ENCODE assay signal across 8 cellular contexts in genomic region chr13:98570929-98571372, GRCh38. TPM values are rescaled to one million over a fixed set of nuclear protein-coding genes. Genes with fewer than 3 reads are reported as not detected.
A peak's percentile ranks its signal among the peaks of the same experiment; 100 is the strongest.
DNase-seq lines count a peak whose midpoint lies in the region; ATAC-seq and TF ChIP-seq lines count a peak whose summit lies in the region.

No MANE protein-coding gene starts in this region.

- H3K4me1 ChIP-seq in endocrine pancreas (ENCODE audit: control insufficient read depth, insufficient read depth, low read length): peaks cover 17% of the 10 kb centered on the region
- peaks cover 58 to 74% of the 10 kb centered on the region in 2 experiments for H3K4me1 ChIP-seq in neutrophil (ENCODE audit: control insufficient read depth in 1 of 2, insufficient read depth in 1 of 2, low read depth in 1 of 2, low read length in 1 of 2)

- no TSS peak for BruUV-seq in Calu3 (replicated peaks; lab: Mats Ljungman, UMichigan)

- no peaks in the 10 kb centered on the region for H3K27me3 Mint-ChIP-seq in Calu3 (ENCODE audit: unreplicated experiment)
- H3K27me3 Mint-ChIP-seq in T-cell: no peaks in the 10 kb centered on the region

- no peak overlapping the region for H3K9ac ChIP-seq in endocrine pancreas (ENCODE audit: control insufficient read depth, insufficient read depth, low read length)

- H3K4me1 Mint-ChIP-seq in Calu3 (ENCODE audit: low read depth, unreplicated experiment) (peaks cover 17% of the 10 kb centered on the region), T-cell (peaks cover 92 to 97% (median 93%) of the 10 kb centered on the region in 3 donors)

- intact Hi-C loops in Calu3 (cut with micrococcal nuclease; ENCODE audit: unreplicated experiment): loop anchor here (5.0 kb wide), 2 partner anchors 81 to 89 kb away; no protein-coding TSS in a partner anchor

- H3K27me3 ChIP-seq in endocrine pancreas (ENCODE audit: control insufficient read depth, insufficient read depth, low read length): no peaks in the 10 kb centered on the region
- H3K27me3 ChIP-seq in neutrophil: no peaks in the 10 kb centered on the region

- H3K36me3 Mint-ChIP-seq in Calu3 (ENCODE audit: insufficient read depth, unreplicated experiment): peaks cover 45% of the 10 kb centered on the region
- peaks cover 3% of the 10 kb centered on the region for H3K36me3 Mint-ChIP-seq in T-cell

- H3K4me3 ChIP-seq in endocrine pancreas (ENCODE audit: control insufficient read depth, insufficient read depth, low read length) (peak overlapping the region; percentile 77), neutrophil (ENCODE audit: low read depth in 1 of 2, low read length in 1 of 2) (no peak overlapping the region)

- peak overlapping the region; percentile 64 for H3K27ac ChIP-seq in neutrophil

- DNase-seq in Calu3 (peak; percentile 18), T-cell (peak in 14 of 34 experiments; percentile 13 to 44 (median 30)), iPS-NIHi11 (ENCODE audit: low spot score) (no peak), NK-92 (lab: John Stamatoyannopoulos, UW; ENCODE audit: unreplicated experiment) (no peak)

- ATAC-seq in GM19397 (IDR thresholded peaks at IDR 0.05; ENCODE audit: unreplicated experiment) (peak; percentile 81), HG03354 (IDR thresholded peaks at IDR 0.05; ENCODE audit: poor library complexity, severe bottlenecking, unreplicated experiment) (peak; percentile 86), T-cell (replicated peaks in 1 of 4) (peak; percentile 46 to 73 (median 57))

- POLR2A ChIA-PET in T-cell (lab: Charles Lee): interaction anchor here in 1 of 2 donors (0.6 kb wide), 1 partner anchor 1349 kb away, joined by 3 read pairs; the partner anchor contains the start of gene MBNL2

- H3K9me3 Mint-ChIP-seq in Calu3 (ENCODE audit: low read depth, unreplicated experiment) (no peaks in the 10 kb centered on the region), T-cell (no peaks in the 10 kb centered on the region)

- TF ChIP-seq CTCF in Calu3 (IDR thresholded peaks at IDR 0.05; ENCODE audit: unreplicated experiment) (no peak), neutrophil (IDR thresholded peaks at IDR 0.05) (no peak)

- no peak overlapping the region for H3K27ac Mint-ChIP-seq in Calu3 (ENCODE audit: unreplicated experiment)
- H3K27ac Mint-ChIP-seq in T-cell: peak overlapping the region; percentile 97 to 98

- H3K9me3 ChIP-seq in endocrine pancreas (ENCODE audit: control insufficient read depth, low read length) (no peaks in the 10 kb centered on the region), neutrophil (no peaks in the 10 kb centered on the region)

- CTCF ChIA-PET in Calu3 (lab: Charles Lee): interaction anchor here (0.5 to 1.3 kb wide), 3 partner anchors 86 to 113 kb away, joined by 3 to 9 read pairs (median 4); no protein-coding TSS in a partner anchor
- CTCF ChIA-PET in T-cell (lab: Charles Lee): interaction anchor here (0.6 to 1.4 kb wide), 3 partner anchors 16 to 512 kb away, joined by 3 to 4 read pairs (median 3); no protein-coding TSS in a partner anchor

- H3K4me3 Mint-ChIP-seq in Calu3 (ENCODE audit: low read depth, unreplicated experiment) (peak overlapping the region; percentile 58), T-cell (peak overlapping the region; percentile 84 to 93 (median 85))

- H3K36me3 ChIP-seq in endocrine pancreas (ENCODE audit: control insufficient read depth, insufficient read depth, low read length) (no peaks in the 10 kb centered on the region), neutrophil (no peaks in the 10 kb centered on the region)

RNA-seq across cellular contexts. Expression of gene STK24, which starts 6.0 kb away (rescaled TPM):
- total RNA-seq in Calu3 (2022) (51.2 and 55.3 TPM in 2 replicates), T-cell (100 to 1,000 TPM in 4 of 5 donors, 10 to 100 TPM in 1; 92.1 to 143 (median 113) TPM)
